ENCODE assay signal across 9 cellular contexts in genomic region chrX:80812176-80812575, GRCh38. TPM values are rescaled to one million over a fixed set of nuclear protein-coding genes. Genes with fewer than 3 reads are reported as not detected.
DNase-seq lines count a peak whose midpoint lies in the region; ATAC-seq and TF ChIP-seq lines count a peak whose summit lies in the region.
"Had no signal": no experiment of that assay in that cellular context is flagged by ENCODE, and none has a peak within 500 bp of the region (broad histone marks: within the 10 kb centered on the region; RNA-seq: fewer than 3 reads in every experiment).

No MANE protein-coding gene starts in this region.

- WGBS in suprapubic skin: 58% methylated on average over 1 of the region's 1 CpG

- no peaks in the 10 kb centered on the region for H3K9me3 ChIP-seq in suprapubic skin
- H3K9me3 ChIP-seq: SJCRH30 had no signal

- peak; percentile 74 for DNase-seq in ELF-1 (ENCODE audit: low read depth, low spot score)
- peak; percentile 21 for DNase-seq in HT1080 (ENCODE audit: low read depth)
- peak; percentile 8 for DNase-seq in activated CD4-positive, alpha-beta T cell treated with anti-CD3 and anti-CD28 coated beads for 1 hour
- peak; percentile 33 for DNase-seq in fibroblast of villous mesenchyme (ENCODE audit: low read depth)
- peak; percentile 29 for DNase-seq in stimulated activated naive CD8-positive, alpha-beta T cell treated with anti-CD3 and anti-CD28 coated beads, Interleukin-15, Interleukin-2, amounts not matched to agents 100 U/mL and 50 U/mL, for 24 hours
- DNase-seq in suprapubic skin (ENCODE audit: low spot score in 2 of 2): no peak
- DNase-seq in GM19238 (ENCODE audit: insufficient read length, low spot score): no peak

- no peak for TF ChIP-seq CTCF in fibroblast of villous mesenchyme (IDR thresholded peaks at IDR 0.05; ENCODE audit: insufficient read depth, low read depth, low read length)
- no peak for TF ChIP-seq CTCF in suprapubic skin (IDR thresholded peaks at IDR 0.05)

- H3K36me3 ChIP-seq in suprapubic skin: no peaks in the 10 kb centered on the region
- H3K36me3 ChIP-seq: SJCRH30 had no signal

- no peak for TF ChIP-seq EP300 in suprapubic skin (IDR thresholded peaks at IDR 0.05)

- H3K4me3 ChIP-seq in fibroblast of villous mesenchyme (ENCODE audit: low read depth, low read length) (no peak overlapping the region), suprapubic skin (no peak overlapping the region)
- H3K4me3 ChIP-seq: SJCRH30 had no signal

- no peak for TF ChIP-seq POLR2A in suprapubic skin (IDR thresholded peaks at IDR 0.05)

- H3K27ac ChIP-seq in suprapubic skin: no peak overlapping the region
- H3K27ac ChIP-seq: SJCRH30 had no signal

- peak; percentile 34 for ATAC-seq in GM21367 (IDR thresholded peaks at IDR 0.05; ENCODE audit: unreplicated experiment)
- ATAC-seq in stimulated activated naive CD8-positive, alpha-beta T cell treated with anti-CD3 and anti-CD28 coated beads, Interleukin-15, Interleukin-2, amounts not matched to agents 100 U/mL and 50 U/mL, for 24 hours: no peak

- H3K27me3 ChIP-seq in suprapubic skin: no peaks in the 10 kb centered on the region
- H3K27me3 ChIP-seq: SJCRH30 had no signal

- H3K4me1 ChIP-seq in suprapubic skin: peaks cover 6% of the 10 kb centered on the region
- H3K4me1 ChIP-seq: SJCRH30 had no signal

RNA-seq across cellular contexts. Expression of gene BRWD3, which starts 2.5 kb away (rescaled TPM):
- 4.5 and 5.2 TPM in 2 replicates for total RNA-seq in HT1080 (2014; rRNA removed; shearing (Covaris generic))
- 2.3 and 3.7 TPM in 2 replicates for polyA plus RNA-seq in HT1080 (2015; cell fraction: cytosol; rRNA removed)
- polyA plus RNA-seq in HT1080 (2015; cell fraction: nucleus; rRNA removed): 7.6 and 10.9 TPM in 2 replicates
- total RNA-seq in fibroblast of villous mesenchyme (14.5 and 16.8 TPM in 2 replicates), suprapubic skin (10 to 100 TPM; 20.7 to 45.4 (median 33.1) TPM)

Comparison
In these comparisons a context has a peak if more than half of its experiments do, and no peak if none do; other contexts are left out.
1. DNase-seq: peak in ELF-1 (single experiment), HT1080 (single experiment), activated CD4-positive, alpha-beta T cell treated with anti-CD3 and anti-CD28 coated beads for 1 hour (single experiment), fibroblast of villous mesenchyme (single experiment) and stimulated activated naive CD8-positive, alpha-beta T cell treated with anti-CD3 and anti-CD28 coated beads, Interleukin-15, Interleukin-2, amounts not matched to agents 100 U/mL and 50 U/mL, for 24 hours (single experiment); none in suprapubic skin (0 of 2) and GM19238 (single experiment).